13 cellular contexts compared by ENCODE assay signal in the genomic region with DNA sequence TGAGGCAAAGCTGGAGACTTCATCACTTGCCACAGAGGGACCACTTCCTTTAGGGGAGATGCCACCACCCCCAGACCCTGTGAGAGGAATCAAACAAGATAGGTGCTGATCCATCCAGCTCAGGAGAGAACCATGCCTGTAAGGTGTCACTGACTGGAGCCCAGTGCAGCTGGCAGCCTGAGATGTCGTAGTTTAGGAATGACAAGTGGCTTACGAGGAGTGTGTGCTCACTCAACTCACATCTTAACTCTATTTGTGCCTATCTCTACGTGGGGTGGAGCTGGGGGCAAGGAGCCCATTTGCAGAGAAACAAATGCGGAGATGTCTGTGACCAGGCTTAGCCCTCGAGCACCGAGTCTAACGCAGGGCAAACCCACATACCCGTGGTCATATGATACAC. TPM values are rescaled to one million over a fixed set of nuclear protein-coding genes. Genes with fewer than 3 reads are reported as not detected.
DNase-seq lines count a peak whose midpoint lies in the region; ATAC-seq and TF ChIP-seq lines count a peak whose summit lies in the region.
"Had no signal": no experiment of that assay in that cellular context is flagged by ENCODE, and none has a peak within 500 bp of the region (broad histone marks: within the 10 kb centered on the region; RNA-seq: fewer than 3 reads in every experiment).

No MANE protein-coding gene starts in this region.

- intact Hi-C loops in activated CD8-positive, alpha-beta T cell treated with anti-CD3 and anti-CD28 coated beads for 36 hours (cut with micrococcal nuclease): no loop called here
- intact Hi-C loops in lower lobe of right lung (cut with DNase I): no loop called here
- intact Hi-C loops in upper lobe of right lung (cut with DNase I): no loop called here
- intact Hi-C loops in natural killer cell (cut with micrococcal nuclease): no loop called here

- H3K27me3 ChIP-seq in lower lobe of right lung (ENCODE audit: low read depth): no peaks in the 10 kb centered on the region
- no peaks in the 10 kb centered on the region for H3K27me3 ChIP-seq in upper lobe of right lung
- H3K27me3 ChIP-seq: BLaER1 treated with 17β-estradiol and CSF1 and Interleukin-3, amounts not matched to agents 10 nM and 100 nM had no signal

- H3K4me1 Mint-ChIP-seq in activated CD8-positive, alpha-beta T cell treated with anti-CD3 and anti-CD28 coated beads, Interleukin-2, amount 10 ng/mL, durations not matched to agents 7 days and 5 days (ENCODE audit: low read depth): peaks cover 10% of the 10 kb centered on the region
- H3K4me1 Mint-ChIP-seq in activated CD8-positive, alpha-beta T cell treated with anti-CD3 and anti-CD28 coated beads for 36 hours (ENCODE audit: low read depth): peaks cover 10% of the 10 kb centered on the region
- no peaks in the 10 kb centered on the region for H3K4me1 Mint-ChIP-seq in natural killer cell

- no peak for DNase-seq in activated CD8-positive, alpha-beta T cell treated with anti-CD3 and anti-CD28 coated beads, Interleukin-2, amount 10 ng/mL, durations not matched to agents 7 days and 5 days
- DNase-seq in activated CD8-positive, alpha-beta T cell treated with anti-CD3 and anti-CD28 coated beads for 36 hours: no peak
- DNase-seq in RWPE1 (ENCODE audit: low spot score) (no peak), lower lobe of right lung (no peak), upper lobe of right lung (no peak), natural killer cell (no peak)
- DNase-seq: 8988T, COR-L47, HCEC 1CT had no signal

- peaks cover 88% of the 10 kb centered on the region for H3K36me3 ChIP-seq in lower lobe of right lung
- H3K36me3 ChIP-seq in upper lobe of right lung: peaks cover 85% of the 10 kb centered on the region

- CTCF ChIA-PET in activated CD8-positive, alpha-beta T cell treated with anti-CD3 and anti-CD28 coated beads, Interleukin-2, amount 10 ng/mL, durations not matched to agents 7 days and 5 days (lab: Charles Lee): no interaction called here
- CTCF ChIA-PET in activated CD8-positive, alpha-beta T cell treated with anti-CD3 and anti-CD28 coated beads for 36 hours (lab: Charles Lee): interaction anchor here (0.6 kb wide), 1 partner anchor 105 kb away, joined by 3 read pairs; no protein-coding TSS in a partner anchor
- CTCF ChIA-PET in RWPE1 (lab: Yijun Ruan, JAX): no interaction called here

- H3K27ac ChIP-seq in RWPE1: 0 out of 2 replicates have a peak overlapping the region, but pooled peaks have one; percentile 2
- no peak overlapping the region for H3K27ac ChIP-seq in lower lobe of right lung
- H3K27ac ChIP-seq in upper lobe of right lung: no peak overlapping the region
- H3K27ac ChIP-seq: BLaER1 treated with 17β-estradiol and CSF1 and Interleukin-3, amounts not matched to agents 10 nM and 100 nM had no signal

- TF ChIP-seq CTCF in activated CD8-positive, alpha-beta T cell treated with anti-CD3 and anti-CD28 coated beads for 36 hours (IDR thresholded peaks at IDR 0.05): no peak
- no peak for TF ChIP-seq CTCF in RWPE1 (conservative IDR thresholded peaks at IDR 0.05; ENCODE audit: low read depth)
- TF ChIP-seq CTCF in lower lobe of right lung (IDR thresholded peaks at IDR 0.05): no peak
- TF ChIP-seq CTCF in upper lobe of right lung (IDR thresholded peaks at IDR 0.05): no peak
- TF ChIP-seq CTCF in natural killer cell (IDR thresholded peaks at IDR 0.05): no peak

- H3K27me3 Mint-ChIP-seq in activated CD8-positive, alpha-beta T cell treated with anti-CD3 and anti-CD28 coated beads, Interleukin-2, amount 10 ng/mL, durations not matched to agents 7 days and 5 days (ENCODE audit: low read depth): no peaks in the 10 kb centered on the region
- no peaks in the 10 kb centered on the region for H3K27me3 Mint-ChIP-seq in activated CD8-positive, alpha-beta T cell treated with anti-CD3 and anti-CD28 coated beads for 36 hours
- no peaks in the 10 kb centered on the region for H3K27me3 Mint-ChIP-seq in natural killer cell (ENCODE audit: low read depth in 2 of 2)
- H3K27me3 Mint-ChIP-seq: CD8-positive, alpha-beta memory T cell had no signal

- peak overlapping the region; percentile 49 for H3K27ac Mint-ChIP-seq in activated CD8-positive, alpha-beta T cell treated with anti-CD3 and anti-CD28 coated beads, Interleukin-2, amount 10 ng/mL, durations not matched to agents 7 days and 5 days
- no peak overlapping the region for H3K27ac Mint-ChIP-seq in activated CD8-positive, alpha-beta T cell treated with anti-CD3 and anti-CD28 coated beads for 36 hours
- no peak overlapping the region for H3K27ac Mint-ChIP-seq in natural killer cell

- H3K4me3 ChIP-seq in lower lobe of right lung (no peak overlapping the region), upper lobe of right lung (no peak overlapping the region)
- H3K4me3 ChIP-seq: BLaER1 treated with 17β-estradiol and CSF1 and Interleukin-3, amounts not matched to agents 10 nM and 100 nM had no signal

- ATAC-seq in activated CD8-positive, alpha-beta T cell treated with anti-CD3 and anti-CD28 coated beads, Interleukin-2, amount 10 ng/mL, durations not matched to agents 7 days and 5 days: no peak
- no peak for ATAC-seq in activated CD8-positive, alpha-beta T cell treated with anti-CD3 and anti-CD28 coated beads for 36 hours
- peak; percentile 14 to 74 for ATAC-seq in lower lobe of right lung
- peak; percentile 68 for ATAC-seq in upper lobe of right lung
- ATAC-seq in natural killer cell: no peak
- no peak for ATAC-seq in GM19035 (IDR thresholded peaks at IDR 0.05; ENCODE audit: unreplicated experiment)
- ATAC-seq in GM18511 (IDR thresholded peaks at IDR 0.05; ENCODE audit: unreplicated experiment): no peak

- H3K4me1 ChIP-seq in lower lobe of right lung: no peaks in the 10 kb centered on the region
- no peaks in the 10 kb centered on the region for H3K4me1 ChIP-seq in upper lobe of right lung

- H3K4me3 Mint-ChIP-seq in activated CD8-positive, alpha-beta T cell treated with anti-CD3 and anti-CD28 coated beads, Interleukin-2, amount 10 ng/mL, durations not matched to agents 7 days and 5 days: no peak overlapping the region
- no peak overlapping the region for H3K4me3 Mint-ChIP-seq in activated CD8-positive, alpha-beta T cell treated with anti-CD3 and anti-CD28 coated beads for 36 hours
- no peak overlapping the region for H3K4me3 Mint-ChIP-seq in natural killer cell
- H3K4me3 Mint-ChIP-seq: CD8-positive, alpha-beta memory T cell had no signal

- no peaks in the 10 kb centered on the region for H3K9me3 Mint-ChIP-seq in activated CD8-positive, alpha-beta T cell treated with anti-CD3 and anti-CD28 coated beads, Interleukin-2, amount 10 ng/mL, durations not matched to agents 7 days and 5 days (ENCODE audit: insufficient read depth)
- H3K9me3 Mint-ChIP-seq in activated CD8-positive, alpha-beta T cell treated with anti-CD3 and anti-CD28 coated beads for 36 hours: no peaks in the 10 kb centered on the region
- no peaks in the 10 kb centered on the region for H3K9me3 Mint-ChIP-seq in natural killer cell
- H3K9me3 Mint-ChIP-seq: CD8-positive, alpha-beta memory T cell had no signal

- H3K9me3 ChIP-seq in lower lobe of right lung (no peaks in the 10 kb centered on the region), upper lobe of right lung (no peaks in the 10 kb centered on the region)

- H3K36me3 Mint-ChIP-seq in activated CD8-positive, alpha-beta T cell treated with anti-CD3 and anti-CD28 coated beads, Interleukin-2, amount 10 ng/mL, durations not matched to agents 7 days and 5 days (ENCODE audit: low read depth): peaks cover 52% of the 10 kb centered on the region
- H3K36me3 Mint-ChIP-seq in activated CD8-positive, alpha-beta T cell treated with anti-CD3 and anti-CD28 coated beads for 36 hours (ENCODE audit: low read depth): peaks cover 37% of the 10 kb centered on the region
- H3K36me3 Mint-ChIP-seq in natural killer cell: no peaks in the 10 kb centered on the region

- POLR2A ChIA-PET in activated CD8-positive, alpha-beta T cell treated with anti-CD3 and anti-CD28 coated beads, Interleukin-2, amount 10 ng/mL, durations not matched to agents 7 days and 5 days (lab: Charles Lee): interaction anchor here (1.5 kb wide), 1 partner anchor 11 kb away, joined by 3 read pairs; no protein-coding TSS in a partner anchor
- POLR2A ChIA-PET in activated CD8-positive, alpha-beta T cell treated with anti-CD3 and anti-CD28 coated beads for 36 hours (lab: Charles Lee): interaction anchor here (0.7 to 1.4 kb wide), 2 partner anchors 8 to 13 kb away, joined by 3 to 5 read pairs; no protein-coding TSS in a partner anchor
- POLR2A ChIA-PET in RWPE1 (lab: Yijun Ruan, JAX; ENCODE audit: low non-redundant PET): no interaction called here

RNA-seq across cellular contexts. Expression of a gene that starts 25.8 kb away (rescaled TPM):
- 10 to 100 TPM; 88.0 to 90.6 TPM for total RNA-seq in activated CD8-positive, alpha-beta T cell treated with anti-CD3 and anti-CD28 coated beads, Interleukin-2, amount 10 ng/mL, durations not matched to agents 7 days and 5 days
- 10 to 100 TPM; 40.5 to 51.2 TPM for total RNA-seq in activated CD8-positive, alpha-beta T cell treated with anti-CD3 and anti-CD28 coated beads for 36 hours
- total RNA-seq in lower lobe of right lung: 43.6 TPM
- 50.2 TPM for total RNA-seq in upper lobe of right lung
- 100 to 1,000 TPM; 161 to 170 (median 168) TPM for total RNA-seq in natural killer cell

RNA-seq across cellular contexts. Expression of a gene that starts 32.9 kb away (rescaled TPM):
- 10 to 100 TPM; 63.7 to 69.3 TPM for total RNA-seq in activated CD8-positive, alpha-beta T cell treated with anti-CD3 and anti-CD28 coated beads, Interleukin-2, amount 10 ng/mL, durations not matched to agents 7 days and 5 days
- 10 to 100 TPM; 52.2 to 55.6 TPM for total RNA-seq in activated CD8-positive, alpha-beta T cell treated with anti-CD3 and anti-CD28 coated beads for 36 hours
- 59.7 TPM for total RNA-seq in lower lobe of right lung
- total RNA-seq in upper lobe of right lung: 65.3 TPM
- total RNA-seq in natural killer cell: 10 to 100 TPM; 39.1 to 54.3 (median 50.9) TPM

Comparison
In these comparisons a context has a peak if more than half of its experiments do, and no peak if none do; other contexts are left out.
1. ATAC-seq: peak in lower lobe of right lung (2 of 2) and upper lobe of right lung (single experiment); none in activated CD8-positive, alpha-beta T cell treated with anti-CD3 and anti-CD28 coated beads, Interleukin-2, amount 10 ng/mL, durations not matched to agents 7 days and 5 days (single experiment), activated CD8-positive, alpha-beta T cell treated with anti-CD3 and anti-CD28 coated beads for 36 hours (single experiment), natural killer cell (0 of 3), GM19035 (single experiment) and GM18511 (single experiment).